Comparison of ENCODE assay signal across 15 cellular contexts in genomic region chr2:3143602-3144001, GRCh38.
"Had no signal": no experiment of that assay in that cellular context is flagged by ENCODE, and none has a peak within 500 bp of the region (broad histone marks: within the 10 kb centered on the region; RNA-seq: fewer than 3 reads in every experiment).

No MANE protein-coding gene starts in this region.

- H3K9me3 ChIP-seq: esophagus muscularis mucosa, lower lobe of right lung, psoas muscle, upper lobe of right lung had no signal

- DNase-seq: activated B cell treated with CpG ODN at 0.5 μM for 24 hours; activated CD4-positive, alpha-beta T cell treated with anti-CD3 and anti-CD28 coated beads, Interleukin-2, amount 10 ng/mL, durations not matched to agents 7 days and 5 days; activated CD8-positive, alpha-beta memory T cell treated with anti-CD3 and anti-CD28 coated beads for 24 hours; activated naive CD4-positive, alpha-beta T cell treated with anti-CD3 and anti-CD28 coated beads, Interleukin-2, amount 50 U/mL, for 16 hours; brain microvascular endothelial cell; glutamatergic neuron; immature natural killer cell; lower lobe of right lung; psoas muscle; stimulated activated CD4-positive, alpha-beta T cell treated with anti-CD3 and anti-CD28 coated beads, Interleukin-12 subunit alpha, Interleukin-12 subunit beta, amount 100 ng/mL, for 4 hours; stimulated activated naive CD8-positive, alpha-beta T cell treated with anti-CD3 and anti-CD28 coated beads, Interleukin-15, Interleukin-2, amounts not matched to agents 100 U/mL and 50 U/mL, for 24 hours; T-cell; upper lobe of right lung had no signal

- H3K4me1 ChIP-seq: esophagus muscularis mucosa, lower lobe of right lung, psoas muscle, upper lobe of right lung had no signal

- H3K4me3 ChIP-seq: esophagus muscularis mucosa, lower lobe of right lung, psoas muscle, upper lobe of right lung had no signal

- H3K27ac ChIP-seq: brain microvascular endothelial cell, esophagus muscularis mucosa, lower lobe of right lung, psoas muscle, upper lobe of right lung had no signal

- H3K27me3 ChIP-seq: brain microvascular endothelial cell, dorsolateral prefrontal cortex, upper lobe of right lung had no signal

- ATAC-seq: psoas muscle; stimulated activated naive CD8-positive, alpha-beta T cell treated with anti-CD3 and anti-CD28 coated beads, Interleukin-15, Interleukin-2, amounts not matched to agents 100 U/mL and 50 U/mL, for 24 hours; T-cell; upper lobe of right lung had no signal

- H3K36me3 ChIP-seq: brain microvascular endothelial cell, esophagus muscularis mucosa, lower lobe of right lung, upper lobe of right lung had no signal
